In the genomic region with DNA sequence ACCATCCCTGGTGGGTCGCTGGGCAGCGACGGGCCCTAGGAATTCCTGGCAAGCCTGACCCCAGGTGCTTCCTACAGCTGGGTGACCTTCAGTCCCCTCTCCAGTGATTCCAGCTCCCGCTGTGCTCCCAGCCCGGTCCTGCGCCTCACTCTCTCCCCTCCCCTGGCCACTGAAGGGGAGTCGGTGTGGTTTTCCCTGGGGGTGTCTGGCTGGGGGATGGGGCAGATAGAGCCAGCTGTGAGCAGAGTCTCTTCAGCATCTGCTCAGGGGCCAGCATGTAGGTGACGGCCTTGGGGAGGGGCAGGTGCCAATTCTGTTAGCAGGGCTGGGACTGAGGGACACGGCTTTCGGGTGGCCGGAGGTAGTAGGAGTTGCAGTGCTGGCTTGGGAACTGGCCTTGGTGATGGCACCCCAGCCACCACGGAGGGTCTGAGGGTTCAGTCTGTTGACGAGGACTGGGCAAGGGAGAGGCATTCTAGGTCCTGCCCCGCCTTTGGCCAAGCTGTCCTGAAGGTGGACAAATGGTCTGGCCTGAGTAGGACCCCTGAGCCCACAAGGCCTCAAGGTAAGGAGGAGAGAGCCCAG, we compare ENCODE assay signal across 14 cellular contexts. TPM values are rescaled to one million over a fixed set of nuclear protein-coding genes. Genes with fewer than 3 reads are reported as not detected.
DNase-seq lines count a peak whose midpoint lies in the region; ATAC-seq, FAIRE-seq and TF ChIP-seq lines count a peak whose summit lies in the region.
"Had no signal": no experiment of that assay in that cellular context is flagged by ENCODE, and none has a peak within 500 bp of the region (broad histone marks: within the 10 kb centered on the region; RNA-seq: fewer than 3 reads in every experiment).

No MANE protein-coding gene starts in this region.

- 0 out of 2 replicates have a peak, but pooled peaks cover 2% of the 10 kb centered on the region for H3K79me1 ChIP-seq in H1 (ENCODE audit: low read depth, low read length)

- DNase-seq in GM23248 (no peak), NT2/D1 (ENCODE audit: low read depth, low spot score) (no peak), H1 (ENCODE audit: low read depth in 1 of 2, low spot score in 2 of 2) (no peak), progenitor cell of endocrine pancreas (ENCODE audit: low spot score, unreplicated experiment) (no peak), NCI-H446 treated with DMSO at 0.1 percent for 48 hours (lab: John Stamatoyannopoulos, UW) (no peak)
- DNase-seq: NCI-H1436, NCI-H2029 treated with DMSO at 0.1 percent for 48 hours, NCI-H510A treated with DMSO at 0.1 percent for 48 hours, SJCRH30 had no signal

- H3K4me3 ChIP-seq in GM23248 (no peak overlapping the region), NT2/D1 (ENCODE audit: insufficient read length, low read depth) (no peak overlapping the region), H1 (ENCODE audit: extremely low read depth in 1 of 4, insufficient read depth in 2 of 4, low read depth in 3 of 4, low read length in 4 of 4) (no peak overlapping the region)
- H3K4me3 ChIP-seq: SJCRH30 had no signal

- H4K20me1 ChIP-seq in GM23248 (ENCODE audit: insufficient read depth) (no peaks in the 10 kb centered on the region), H1 (replicated peaks in 1 of 2; ENCODE audit: control insufficient read depth in 1 of 2, insufficient read depth in 2 of 2, low read length in 2 of 2) (peaks cover 0 to 8% of the 10 kb centered on the region in 2 experiments)

- H3K23ac ChIP-seq in H1 (ENCODE audit: insufficient read length) = no peak overlapping the region

- no peaks in the 10 kb centered on the region for H3K36me3 Mint-ChIP-seq in progenitor cell of endocrine pancreas (ENCODE audit: insufficient read depth)

- H2BK5ac ChIP-seq in H1 (ENCODE audit: low read depth, low read length) = 0 out of 2 replicates have a peak overlapping the region, but pooled peaks have one; percentile 1

- H3K23me2 ChIP-seq in H1 (ENCODE audit: low read depth, low read length) = peaks cover 4% of the 10 kb centered on the region; the same call in 1 of the 2 replicates

- no peak overlapping the region for H2BK12ac ChIP-seq in H1 (ENCODE audit: low read depth, low read length)

- H3K9me2 ChIP-seq in GM23248 (ENCODE audit: insufficient read depth) = no peaks in the 10 kb centered on the region

- TF ChIP-seq CTCF in H1 (IDR thresholded peaks at IDR 0.05; ENCODE audit: control extremely low read depth in 1 of 3, insufficient read depth in 1 of 3, low read depth in 1 of 3, low read length in 3 of 3) (no peak), progenitor cell of endocrine pancreas (IDR thresholded peaks at IDR 0.05; ENCODE audit: unreplicated experiment) (no peak)

- H3K27ac ChIP-seq in GM23248 (no peak overlapping the region), H1 (ENCODE audit: low read depth, low read length) (no peak overlapping the region)
- H3K27ac ChIP-seq: C4-2B, SJCRH30 had no signal

- H3K27me3 Mint-ChIP-seq in progenitor cell of endocrine pancreas = no peaks in the 10 kb centered on the region

- POLR2A ChIA-PET in H1 (lab: Charles Lee; ENCODE audit: partially characterized antibody) = interaction anchor here (1.0 to 2.8 kb wide), 5 partner anchors 17 to 34 kb away, joined by 4 to 7 read pairs (median 4); a partner anchor contains a TSS

- no peak overlapping the region for H3K56ac ChIP-seq in H1 (replicated peaks; ENCODE audit: insufficient read length, low read depth, low read length)

- WGBS in GM23248 (ENCODE audit: low coverage in 1 of 2, low lambda C conversion rate in 2 of 2, missing lambda C conversion rate in 2 of 2), 2 experiments = 94% methylated on average over 11 to 14 of the region's 14 CpGs
- 93% methylated on average over 12 of the region's 14 CpGs; no CpG with 5 or more reads in 1 of the 2 experiments for WGBS in H1 (ENCODE audit: extremely low coverage in 1 of 2, insufficient coverage in 1 of 2, insufficient read length in 1 of 2, insufficient replicate concordance in 2 of 2, low coverage in 1 of 2, low lambda C conversion rate in 2 of 2, missing lambda C conversion rate in 1 of 2), 2 experiments

- in situ Hi-C loops in GM23248 (cut with MboI) = no loop called here

- H2AFZ ChIP-seq in GM23248 = no peak overlapping the region
- no peak overlapping the region for H2AFZ ChIP-seq in H1 (ENCODE audit: low read length)

- H3K79me2 ChIP-seq in GM23248 (ENCODE audit: insufficient read depth) = peaks cover 66% of the 10 kb centered on the region
- H3K79me2 ChIP-seq in H1 (ENCODE audit: control insufficient read depth in 1 of 2, insufficient read depth in 2 of 2, low read length in 2 of 2) = no peaks in the 10 kb centered on the region

- no peaks in the 10 kb centered on the region for H3K9me3 ChIP-seq in GM23248 (ENCODE audit: low read depth)
- H3K9me3 ChIP-seq in NT2/D1 (ENCODE audit: insufficient read depth, low read length) = no peaks in the 10 kb centered on the region
- H3K9me3 ChIP-seq in H1 (ENCODE audit: insufficient read depth in 2 of 2, low read depth in 1 of 2, low read length in 1 of 2) = no peaks in the 10 kb centered on the region
- H3K9me3 ChIP-seq: SJCRH30 had no signal

- no peak overlapping the region for H2AK5ac ChIP-seq in H1 (ENCODE audit: low read depth, low read length)

- TF ChIP-seq POLR2A in H1 (IDR thresholded peaks at IDR 0.05; ENCODE audit: control extremely low read depth in 1 of 2, low read depth in 2 of 2, low read length in 2 of 2) = no peak

- H4K5ac ChIP-seq in H1 (ENCODE audit: insufficient read length, low read depth, low read length) = no peak overlapping the region

- TF ChIP-seq RAD21 in H1 (IDR thresholded peaks at IDR 0.05 in 1 of 2, conservative IDR thresholded peaks at IDR 0.05 in 1 of 2; ENCODE audit: low read depth in 2 of 2, low read length in 2 of 2) = no peak

- H4K8ac ChIP-seq in H1 (ENCODE audit: extremely low read depth, insufficient read depth, low read length) = peak overlapping the region; percentile 69

- peak overlapping the region; percentile 37 for H3K4me3 Mint-ChIP-seq in progenitor cell of endocrine pancreas (ENCODE audit: low read depth)

- H3F3A ChIP-seq in GM23248 (ENCODE audit: insufficient read depth) = no peaks in the 10 kb centered on the region

- H3K36me3 ChIP-seq in GM23248 (ENCODE audit: low read depth) = no peaks in the 10 kb centered on the region
- peaks cover 18% of the 10 kb centered on the region for H3K36me3 ChIP-seq in NT2/D1 (ENCODE audit: insufficient read depth, insufficient read length, low read length)
- no peaks in the 10 kb centered on the region for H3K36me3 ChIP-seq in H1 (ENCODE audit: control insufficient read depth in 2 of 4, insufficient read depth in 4 of 4, low read length in 3 of 4)

- no peak overlapping the region for H2BK20ac ChIP-seq in H1 (ENCODE audit: low read length)

- no peak overlapping the region for H4K91ac ChIP-seq in H1 (replicated peaks; ENCODE audit: insufficient read length, low read length)

- H2BK15ac ChIP-seq in H1 (ENCODE audit: low read length) = no peak overlapping the region

- H3K4ac ChIP-seq in H1 (replicated peaks; ENCODE audit: insufficient read length, low read depth, low read length) = no peak overlapping the region

- peaks cover 18% of the 10 kb centered on the region for H3K4me1 ChIP-seq in GM23248 (ENCODE audit: insufficient read depth)
- peaks cover 44% of the 10 kb centered on the region for H3K4me1 ChIP-seq in NT2/D1 (ENCODE audit: insufficient read depth, insufficient read length)
- H3K4me1 ChIP-seq in H1 (replicated peaks in 1 of 4; ENCODE audit: control insufficient read depth in 3 of 4, insufficient read depth in 4 of 4, low read length in 3 of 4) = peaks cover 0 to 30% (median 20%) of the 10 kb centered on the region in 4 experiments; a peak in 6 of 7 replicates

- no peak overlapping the region for H3K14ac ChIP-seq in H1 (ENCODE audit: insufficient read length)

- peaks cover 6% of the 10 kb centered on the region for H3K4me1 Mint-ChIP-seq in progenitor cell of endocrine pancreas (ENCODE audit: low read depth)

- H3K18ac ChIP-seq in H1 (ENCODE audit: extremely low read depth, low read length) = no peak overlapping the region

- no peak for FAIRE-seq in H1 (lab: Jason Lieb, UNC)
- FAIRE-seq: H54 had no signal

- H3K9ac ChIP-seq in GM23248 (peak overlapping the region; percentile 86; the same call in 1 of the 2 replicates), NT2/D1 (ENCODE audit: insufficient read length, low read depth) (peak overlapping the region; percentile 18), H1 (replicated peaks in 1 of 4; ENCODE audit: extremely low read depth in 1 of 4, low read depth in 3 of 4, low read length in 3 of 4) (no peak overlapping the region)

- H3K27ac Mint-ChIP-seq in progenitor cell of endocrine pancreas = no peak overlapping the region

- CTCF ChIA-PET in H1 (lab: Charles Lee; ENCODE audit: partially characterized antibody) = interaction anchor here (0.8 to 1.2 kb wide), 3 partner anchors 9 to 59 kb away, joined by 3 to 4 read pairs (median 3); no protein-coding TSS in a partner anchor

- no peak overlapping the region for H2BK120ac ChIP-seq in H1 (replicated peaks; ENCODE audit: low read depth, low read length)

- H3K27me3 ChIP-seq in GM23248 (replicated peaks; ENCODE audit: insufficient read depth) = no peaks in the 10 kb centered on the region
- no peaks in the 10 kb centered on the region for H3K27me3 ChIP-seq in NT2/D1 (ENCODE audit: insufficient read depth, insufficient read length)
- H3K27me3 ChIP-seq in H1 (replicated peaks in 1 of 4; ENCODE audit: control insufficient read depth in 3 of 4, extremely low read depth in 1 of 4, insufficient read depth in 3 of 4, low read length in 3 of 4) = no peaks in the 10 kb centered on the region
- H3K27me3 ChIP-seq: SJCRH30 had no signal

- H3K4me2 ChIP-seq in GM23248 (ENCODE audit: unreplicated experiment) (no peak overlapping the region), H1 (ENCODE audit: insufficient read depth in 1 of 2, low read depth in 2 of 2, low read length in 2 of 2) (no peak overlapping the region)

- ATAC-seq in HG02763 (IDR thresholded peaks at IDR 0.05; ENCODE audit: unreplicated experiment) (no peak), GM18907 (IDR thresholded peaks at IDR 0.05; ENCODE audit: unreplicated experiment) (no peak)

- no peaks in the 10 kb centered on the region for H3K9me3 Mint-ChIP-seq in progenitor cell of endocrine pancreas (ENCODE audit: low read depth)

- no peak for TF ChIP-seq EP300 in H1 (IDR thresholded peaks at IDR 0.05; ENCODE audit: borderline replicate concordance in 1 of 2, low read depth in 2 of 2, low read length in 2 of 2)

RNA-seq across cellular contexts. Expression of a gene that starts 3.2 kb away (rescaled TPM):
- 51.6 and 57.1 TPM in 2 replicates for total RNA-seq in GM23248 (2014; rRNA removed; shearing (Covaris generic))
- polyA plus RNA-seq in GM23248 (2016; fragmentation: Nextera tagmentation; extraction: Ambion mirVana) = 12.4 and 13.7 TPM in 2 replicates
- 15.7 and 18.0 TPM in 2 replicates for total RNA-seq in H1 (2021; fragmentation: NEBNext Ultra II Directional; extraction: Animal tissue kit (Norgen Biotek cat#: 25700))
- 12.8 and 19.8 TPM in 2 replicates for polyA plus RNA-seq in H1 (2011; rRNA removed)
- 13.8 TPM for polyA plus RNA-seq in H1 (2011; cell fraction: cytosol; rRNA removed)
- polyA plus RNA-seq in H1 (2011; cell fraction: nucleus; rRNA removed) = 39.2 TPM
- polyA plus RNA-seq in H1 (2012, experiment 1 of 2) = 9.3 to 15.2 TPM (median 14.5 TPM) in 4 replicates
- polyA plus RNA-seq in H1 (2012, experiment 2 of 2) = 12.0 TPM
- 14.4 TPM for polyA plus RNA-seq in H1 (2013, experiment 1 of 2)
- polyA plus RNA-seq in H1 (2013, experiment 2 of 2) = 13.9 TPM
- 3.5 and 4.2 TPM in 2 replicates for polyA minus RNA-seq in H1 (2011; rRNA and poly(A)+ RNA removed)
- 12.7 TPM for polyA minus RNA-seq in H1 (2011; cell fraction: cytosol; rRNA and poly(A)+ RNA removed)
- 11.2 TPM for polyA minus RNA-seq in H1 (2011; cell fraction: nucleus; rRNA and poly(A)+ RNA removed)
- total RNA-seq in progenitor cell of endocrine pancreas = 79.2 and 82.2 TPM in 2 replicates

RNA-seq across cellular contexts. Expression of a gene that starts 26.6 kb away (rescaled TPM):
- total RNA-seq in GM23248 (2014; rRNA removed; shearing (Covaris generic)) = not detected in 2 replicates
- not detected in 2 replicates for polyA plus RNA-seq in GM23248 (2016; fragmentation: Nextera tagmentation; extraction: Ambion mirVana)
- not detected in 2 replicates for total RNA-seq in H1 (2021; fragmentation: NEBNext Ultra II Directional; extraction: Animal tissue kit (Norgen Biotek cat#: 25700))
- 0.02 TPM in 2 replicates for polyA plus RNA-seq in H1 (2011; rRNA removed)
- polyA plus RNA-seq in H1 (2011; cell fraction: cytosol; rRNA removed) = 0.01 TPM
- polyA plus RNA-seq in H1 (2011; cell fraction: nucleus; rRNA removed) = 0.07 TPM
- polyA plus RNA-seq in H1 (2012, experiment 1 of 2) = 0.03 TPM in 2 of 4 replicates, not detected in the others
- polyA plus RNA-seq in H1 (2012, experiment 2 of 2) = 0.03 TPM
- polyA plus RNA-seq in H1 (2013, experiment 1 of 2) = 0.02 TPM
- under 0.01 TPM for polyA plus RNA-seq in H1 (2013, experiment 2 of 2)
- 0.06 TPM in 1 of 2 replicates, not detected in the other for polyA minus RNA-seq in H1 (2011; rRNA and poly(A)+ RNA removed)
- polyA minus RNA-seq in H1 (2011; cell fraction: cytosol; rRNA and poly(A)+ RNA removed) = not detected
- not detected for polyA minus RNA-seq in H1 (2011; cell fraction: nucleus; rRNA and poly(A)+ RNA removed)
- 1.2 and 1.4 TPM in 2 replicates for total RNA-seq in progenitor cell of endocrine pancreas
- total RNA-seq: RPMI7951, SJCRH30 had no signal

RNA-seq across cellular contexts. Expression of a gene that starts 33.0 kb away (rescaled TPM):
- total RNA-seq in GM23248 (2014; rRNA removed; shearing (Covaris generic)) = 12.3 and 49.8 TPM in 2 replicates
- polyA plus RNA-seq in GM23248 (2016; fragmentation: Nextera tagmentation; extraction: Ambion mirVana) (25.9 and 27.1 TPM in 2 replicates), H1 (2011; rRNA removed) (11.6 and 13.6 TPM in 2 replicates)
- 17.9 and 19.0 TPM in 2 replicates for total RNA-seq in H1 (2021; fragmentation: NEBNext Ultra II Directional; extraction: Animal tissue kit (Norgen Biotek cat#: 25700))
- 19.7 TPM for polyA plus RNA-seq in H1 (2011; cell fraction: cytosol; rRNA removed)
- polyA plus RNA-seq in H1 (2011; cell fraction: nucleus; rRNA removed) = 13.9 TPM
- 6.2 to 15.0 TPM (median 13.2 TPM) in 4 replicates for polyA plus RNA-seq in H1 (2012, experiment 1 of 2)
- 11.1 TPM for polyA plus RNA-seq in H1 (2012, experiment 2 of 2)
- polyA plus RNA-seq in H1 (2013, experiment 1 of 2) = 14.6 TPM
- 15.8 TPM for polyA plus RNA-seq in H1 (2013, experiment 2 of 2)
- 0.61 and 1.1 TPM in 2 replicates for polyA minus RNA-seq in H1 (2011; rRNA and poly(A)+ RNA removed)
- polyA minus RNA-seq in H1 (2011; cell fraction: cytosol; rRNA and poly(A)+ RNA removed) = 3.7 TPM
- 10.4 TPM for polyA minus RNA-seq in H1 (2011; cell fraction: nucleus; rRNA and poly(A)+ RNA removed)
- 16.2 and 18.4 TPM in 2 replicates for total RNA-seq in progenitor cell of endocrine pancreas

RNA-seq across cellular contexts. Expression of a gene that starts 43.0 kb away (rescaled TPM):
- 0.11 TPM in 1 of 2 replicates, not detected in the other for total RNA-seq in GM23248 (2014; rRNA removed; shearing (Covaris generic))
- polyA plus RNA-seq in GM23248 (2016; fragmentation: Nextera tagmentation; extraction: Ambion mirVana) (0.60 and 0.61 TPM in 2 replicates), H1 (2011; rRNA removed) (0.13 and 0.15 TPM in 2 replicates)
- 0.88 and 1.1 TPM in 2 replicates for total RNA-seq in H1 (2021; fragmentation: NEBNext Ultra II Directional; extraction: Animal tissue kit (Norgen Biotek cat#: 25700))
- 0.26 TPM for polyA plus RNA-seq in H1 (2011; cell fraction: cytosol; rRNA removed)
- 1.7 TPM for polyA plus RNA-seq in H1 (2011; cell fraction: nucleus; rRNA removed)
- 0.57 to 0.92 TPM (median 0.67 TPM) in 4 replicates for polyA plus RNA-seq in H1 (2012, experiment 1 of 2)
- polyA plus RNA-seq in H1 (2012, experiment 2 of 2) = 0.22 TPM
- 0.10 TPM for polyA plus RNA-seq in H1 (2013, experiment 1 of 2)
- polyA plus RNA-seq in H1 (2013, experiment 2 of 2) = 0.17 TPM
- polyA minus RNA-seq in H1 (2011; rRNA and poly(A)+ RNA removed) = 0.07 TPM in 1 of 2 replicates, not detected in the other
- not detected for polyA minus RNA-seq in H1 (2011; cell fraction: cytosol; rRNA and poly(A)+ RNA removed)
- 0.90 TPM for polyA minus RNA-seq in H1 (2011; cell fraction: nucleus; rRNA and poly(A)+ RNA removed)
- total RNA-seq in progenitor cell of endocrine pancreas = 1.6 and 2.0 TPM in 2 replicates
- total RNA-seq: RPMI7951 had no signal

Comparison
In these comparisons a context has a peak if more than half of its experiments do, and no peak if none do; other contexts are left out.
1. H3K9ac ChIP-seq: peak in GM23248 (single experiment) and NT2/D1 (single experiment); none in H1 (0 of 4).